In the genomic region with DNA sequence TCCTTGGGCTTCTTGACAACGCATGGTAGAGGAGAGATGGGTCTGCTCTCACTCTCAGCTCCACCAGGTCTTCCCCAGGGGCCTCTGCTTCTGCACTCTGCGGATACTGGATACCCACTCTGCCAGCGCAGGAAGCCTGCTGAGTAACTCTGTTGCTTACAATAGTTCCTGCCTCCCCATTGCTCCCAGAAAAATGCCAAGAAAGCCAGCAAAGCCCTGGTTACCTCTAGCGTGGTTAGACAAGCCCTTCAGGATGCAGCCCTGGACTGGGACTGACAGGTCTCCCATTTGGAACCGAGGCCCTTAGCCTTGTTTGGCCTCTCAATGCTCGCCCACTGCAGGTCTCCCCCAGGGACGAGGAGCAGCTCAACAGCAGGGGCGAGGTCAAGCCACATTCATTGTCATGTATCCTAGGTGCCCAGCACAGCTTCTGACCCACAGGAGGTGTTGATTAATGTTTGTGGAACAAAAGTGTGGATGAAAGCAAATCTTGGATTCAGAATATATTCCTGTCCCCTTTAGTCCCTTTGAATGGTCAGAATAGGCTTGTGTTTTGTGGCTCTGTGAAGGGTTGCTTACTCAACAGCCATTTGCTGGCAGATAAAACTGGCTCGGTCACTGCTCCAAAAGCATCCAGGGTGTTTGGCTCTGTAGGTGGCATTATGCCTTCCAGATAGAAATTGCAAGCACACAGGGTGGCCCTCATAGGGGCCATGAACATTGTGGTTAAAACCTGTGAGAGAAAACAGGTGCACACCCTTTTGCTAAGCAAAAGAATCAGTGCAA, we compare ENCODE assay signal across 31 cellular contexts. TPM values are rescaled to one million over a fixed set of nuclear protein-coding genes. Genes with fewer than 3 reads are reported as not detected.
DNase-seq lines count a peak whose midpoint lies in the region; ATAC-seq and TF ChIP-seq lines count a peak whose summit lies in the region.
"Had no signal": no experiment of that assay in that cellular context is flagged by ENCODE, and none has a peak within 500 bp of the region (broad histone marks: within the 10 kb centered on the region; RNA-seq: fewer than 3 reads in every experiment).

No MANE protein-coding gene starts in this region.

- TF ChIP-seq POLR2A in lower leg skin (IDR thresholded peaks at IDR 0.05), result no peak

- H3K4me3 ChIP-seq in coronary artery, result no peak overlapping the region
- no peak overlapping the region for H3K4me3 ChIP-seq in lower leg skin (ENCODE audit: low read depth, poor library complexity, severe bottlenecking)
- H3K4me3 ChIP-seq: A549, hepatocyte, K562, lower lobe of right lung, Peyer's patch, SJSA1, uterus had no signal

- peak overlapping the region; percentile 44 for H3K27ac Mint-ChIP-seq in activated naive CD4-positive, alpha-beta T cell treated with anti-CD3 and anti-CD28 coated beads for 36 hours
- no peak overlapping the region for H3K27ac Mint-ChIP-seq in activated naive CD4-positive, alpha-beta T cell treated with anti-CD3 and anti-CD28 coated beads, Interleukin-2, amount 10 ng/mL, durations not matched to agents 7 days and 5 days
- H3K27ac Mint-ChIP-seq in T-cell, result no peak overlapping the region
- no peak overlapping the region for H3K27ac Mint-ChIP-seq in stimulated activated naive B cell treated with anti-CD40 and anti-IgM and Interleukin-4, amounts not matched to agents 10 μg/mL and 1 μg/mL and 100 μg/mL, for 72 hours
- H3K27ac Mint-ChIP-seq: activated CD4-positive, alpha-beta T cell treated with anti-CD3 and anti-CD28 coated beads for 36 hours; activated naive CD8-positive, alpha-beta T cell treated with anti-CD3 and anti-CD28 coated beads for 36 hours; activated T-helper 17 cell treated with anti-CD3 and anti-CD28 coated beads, Interleukin-2, amount 50 U/mL, for 72 hours; immature natural killer cell; progenitor cell of endocrine pancreas; T-helper 1 cell treated with Interleukin-12 subunit alpha and Interleukin-12 subunit beta and Interleukin-4 antibody, amounts not matched to agents 30 μg/mL and 1 μg/mL, for 36 hours had no signal

- TF ChIP-seq CTCF in coronary artery (IDR thresholded peaks at IDR 0.05) (no peak), lower leg skin (IDR thresholded peaks at IDR 0.05) (no peak)

- 81 to 88% methylated on average over 9 of the region's 9 CpGs for WGBS in lower leg skin, 2 donors

- H3K27ac ChIP-seq in coronary artery, result peak overlapping the region in 1 of 2 donors; percentile 61
- H3K27ac ChIP-seq: A549, hepatocyte, lower lobe of right lung, Peyer's patch, SJSA1, uterus had no signal

- CTCF ChIA-PET in activated naive CD4-positive, alpha-beta T cell treated with anti-CD3 and anti-CD28 coated beads for 36 hours (lab: Charles Lee), result no interaction called here
- CTCF ChIA-PET in activated naive CD4-positive, alpha-beta T cell treated with anti-CD3 and anti-CD28 coated beads, Interleukin-2, amount 10 ng/mL, durations not matched to agents 7 days and 5 days (lab: Charles Lee), result no interaction called here
- CTCF ChIA-PET in T-cell (lab: Charles Lee), result no interaction called here

- ATAC-seq in T-cell (replicated peaks in 1 of 4), result no peak
- ATAC-seq in stimulated activated naive B cell treated with anti-CD40 and anti-IgM and Interleukin-4, amounts not matched to agents 10 μg/mL and 1 μg/mL and 100 μg/mL, for 72 hours (replicated peaks), result no peak
- ATAC-seq: A549; activated CD4-positive, alpha-beta T cell treated with anti-CD3 and anti-CD28 coated beads for 36 hours; activated T-helper 17 cell treated with anti-CD3 and anti-CD28 coated beads, Interleukin-2, amount 50 U/mL, for 72 hours; K562; lower lobe of right lung had no signal

- H3K4me1 Mint-ChIP-seq in activated naive CD4-positive, alpha-beta T cell treated with anti-CD3 and anti-CD28 coated beads for 36 hours (ENCODE audit: low read depth), result no peaks in the 10 kb centered on the region
- H3K4me1 Mint-ChIP-seq in activated naive CD4-positive, alpha-beta T cell treated with anti-CD3 and anti-CD28 coated beads, Interleukin-2, amount 10 ng/mL, durations not matched to agents 7 days and 5 days, result no peaks in the 10 kb centered on the region
- H3K4me1 Mint-ChIP-seq in T-cell, result no peaks in the 10 kb centered on the region
- H3K4me1 Mint-ChIP-seq in stimulated activated naive B cell treated with anti-CD40 and anti-IgM and Interleukin-4, amounts not matched to agents 10 μg/mL and 1 μg/mL and 100 μg/mL, for 72 hours, result no peaks in the 10 kb centered on the region
- H3K4me1 Mint-ChIP-seq: activated CD4-positive, alpha-beta T cell treated with anti-CD3 and anti-CD28 coated beads for 36 hours; activated naive CD8-positive, alpha-beta T cell treated with anti-CD3 and anti-CD28 coated beads for 36 hours; activated T-helper 17 cell treated with anti-CD3 and anti-CD28 coated beads, Interleukin-2, amount 50 U/mL, for 72 hours; immature natural killer cell had no signal

- peaks cover 4% of the 10 kb centered on the region for H3K36me3 Mint-ChIP-seq in activated naive CD4-positive, alpha-beta T cell treated with anti-CD3 and anti-CD28 coated beads for 36 hours (ENCODE audit: low read depth)
- no peaks in the 10 kb centered on the region for H3K36me3 Mint-ChIP-seq in activated naive CD4-positive, alpha-beta T cell treated with anti-CD3 and anti-CD28 coated beads, Interleukin-2, amount 10 ng/mL, durations not matched to agents 7 days and 5 days
- H3K36me3 Mint-ChIP-seq in T-cell, result no peaks in the 10 kb centered on the region
- H3K36me3 Mint-ChIP-seq in stimulated activated naive B cell treated with anti-CD40 and anti-IgM and Interleukin-4, amounts not matched to agents 10 μg/mL and 1 μg/mL and 100 μg/mL, for 72 hours, result peaks cover 4 to 10% of the 10 kb centered on the region in 2 donors
- H3K36me3 Mint-ChIP-seq: activated naive CD8-positive, alpha-beta T cell treated with anti-CD3 and anti-CD28 coated beads for 36 hours had no signal

- peaks cover 4% of the 10 kb centered on the region for H3K27me3 Mint-ChIP-seq in activated naive CD4-positive, alpha-beta T cell treated with anti-CD3 and anti-CD28 coated beads for 36 hours (ENCODE audit: low read depth)
- peaks cover 4% of the 10 kb centered on the region for H3K27me3 Mint-ChIP-seq in activated naive CD4-positive, alpha-beta T cell treated with anti-CD3 and anti-CD28 coated beads, Interleukin-2, amount 10 ng/mL, durations not matched to agents 7 days and 5 days
- H3K27me3 Mint-ChIP-seq in T-cell, result no peaks in the 10 kb centered on the region
- peaks cover 3 to 5% of the 10 kb centered on the region in 2 donors for H3K27me3 Mint-ChIP-seq in stimulated activated naive B cell treated with anti-CD40 and anti-IgM and Interleukin-4, amounts not matched to agents 10 μg/mL and 1 μg/mL and 100 μg/mL, for 72 hours
- H3K27me3 Mint-ChIP-seq: activated naive CD8-positive, alpha-beta T cell treated with anti-CD3 and anti-CD28 coated beads for 36 hours had no signal

- peaks cover 24% of the 10 kb centered on the region for H3K9me3 Mint-ChIP-seq in activated naive CD4-positive, alpha-beta T cell treated with anti-CD3 and anti-CD28 coated beads for 36 hours
- H3K9me3 Mint-ChIP-seq in activated naive CD4-positive, alpha-beta T cell treated with anti-CD3 and anti-CD28 coated beads, Interleukin-2, amount 10 ng/mL, durations not matched to agents 7 days and 5 days, result peaks cover 16% of the 10 kb centered on the region
- peaks cover 5 to 25% (median 17%) of the 10 kb centered on the region in 3 donors for H3K9me3 Mint-ChIP-seq in T-cell
- H3K9me3 Mint-ChIP-seq in stimulated activated naive B cell treated with anti-CD40 and anti-IgM and Interleukin-4, amounts not matched to agents 10 μg/mL and 1 μg/mL and 100 μg/mL, for 72 hours, result peaks cover 20 to 24% of the 10 kb centered on the region in 2 donors

- intact Hi-C loops in activated naive CD4-positive, alpha-beta T cell treated with anti-CD3 and anti-CD28 coated beads for 36 hours (cut with micrococcal nuclease), result no loop called here
- intact Hi-C loops in lower leg skin (cut with DNase I; ENCODE audit: low total_unique reads), result loop anchor here (10.0 kb wide), 1 partner anchor 395 kb away; no protein-coding TSS in a partner anchor

- no peak for DNase-seq in activated naive CD4-positive, alpha-beta T cell treated with anti-CD3 and anti-CD28 coated beads for 36 hours
- no peak for DNase-seq in activated naive CD4-positive, alpha-beta T cell treated with anti-CD3 and anti-CD28 coated beads, Interleukin-2, amount 10 ng/mL, durations not matched to agents 7 days and 5 days
- peak; percentile 64 for DNase-seq in coronary artery (ENCODE audit: low spot score)
- peak; percentile 11 to 66 for DNase-seq in lower leg skin (ENCODE audit: low spot score in 2 of 2)
- DNase-seq in superior temporal gyrus (ENCODE audit: extremely low spot score), result peak; percentile 72
- DNase-seq in T-cell, result no peak
- no peak for DNase-seq in stimulated activated naive B cell treated with anti-CD40 and anti-IgM and Interleukin-4, amounts not matched to agents 10 μg/mL and 1 μg/mL and 100 μg/mL, for 72 hours
- DNase-seq in NCI-H1092 treated with DMSO at 0.1 percent for 48 hours (lab: John Stamatoyannopoulos, UW), result no peak
- DNase-seq: activated CD4-positive, alpha-beta T cell treated with anti-CD3 and anti-CD28 coated beads for 36 hours; activated naive CD8-positive, alpha-beta T cell treated with anti-CD3 and anti-CD28 coated beads for 36 hours; DMS79; effector CD8-positive, alpha-beta T cell; erythroblast; foreskin fibroblast; GF-D8; GOT3; immature natural killer cell; lower lobe of right lung; NCI-H1436; NCI-H2171; NCI-H524; Peyer's patch; stimulated activated CD8-positive, alpha-beta memory T cell treated with anti-CD3 and anti-CD28 coated beads, Interleukin-4, amount 100 ng/mL, for 48 hours; uterus had no signal

- H3K4me3 Mint-ChIP-seq in activated naive CD4-positive, alpha-beta T cell treated with anti-CD3 and anti-CD28 coated beads for 36 hours, result no peak overlapping the region
- H3K4me3 Mint-ChIP-seq in activated naive CD4-positive, alpha-beta T cell treated with anti-CD3 and anti-CD28 coated beads, Interleukin-2, amount 10 ng/mL, durations not matched to agents 7 days and 5 days, result no peak overlapping the region
- no peak overlapping the region for H3K4me3 Mint-ChIP-seq in T-cell
- no peak overlapping the region for H3K4me3 Mint-ChIP-seq in stimulated activated naive B cell treated with anti-CD40 and anti-IgM and Interleukin-4, amounts not matched to agents 10 μg/mL and 1 μg/mL and 100 μg/mL, for 72 hours
- H3K4me3 Mint-ChIP-seq: activated CD4-positive, alpha-beta T cell treated with anti-CD3 and anti-CD28 coated beads for 36 hours; activated naive CD8-positive, alpha-beta T cell treated with anti-CD3 and anti-CD28 coated beads for 36 hours; activated T-helper 17 cell treated with anti-CD3 and anti-CD28 coated beads, Interleukin-2, amount 50 U/mL, for 72 hours; immature natural killer cell; T-helper 1 cell treated with Interleukin-12 subunit alpha and Interleukin-12 subunit beta and Interleukin-4 antibody, amounts not matched to agents 30 μg/mL and 1 μg/mL, for 36 hours had no signal

- POLR2A ChIA-PET in T-cell (lab: Charles Lee), result no interaction called here

RNA-seq across cellular contexts. Expression of a gene that starts 58.9 kb away (rescaled TPM):
- total RNA-seq in activated naive CD4-positive, alpha-beta T cell treated with anti-CD3 and anti-CD28 coated beads for 36 hours, result 1 to 10 TPM; 4.7 to 4.9 TPM
- total RNA-seq in lower leg skin (10 to 100 TPM; 71.1 to 80.1 (median 73.3) TPM), T-cell (1 to 10 TPM; 3.6 to 5.9 (median 5.6) TPM)

Comparison
In these comparisons a context has a peak if more than half of its experiments do, and no peak if none do; other contexts are left out.
1. DNase-seq: peak in coronary artery (single experiment), lower leg skin (2 of 2) and superior temporal gyrus (single experiment); none in activated naive CD4-positive, alpha-beta T cell treated with anti-CD3 and anti-CD28 coated beads for 36 hours (single experiment), activated naive CD4-positive, alpha-beta T cell treated with anti-CD3 and anti-CD28 coated beads, Interleukin-2, amount 10 ng/mL, durations not matched to agents 7 days and 5 days (single experiment), T-cell (0 of 34), stimulated activated naive B cell treated with anti-CD40 and anti-IgM and Interleukin-4, amounts not matched to agents 10 μg/mL and 1 μg/mL and 100 μg/mL, for 72 hours (single experiment) and NCI-H1092 treated with DMSO at 0.1 percent for 48 hours (single experiment).
2. RNA of a gene that starts 58.9 kb away (total RNA-seq): 71.1 to 80.1 TPM in lower leg skin; 3.6 to 5.9 TPM in T-cell and 4.7 to 4.9 TPM in activated naive CD4-positive, alpha-beta T cell treated with anti-CD3 and anti-CD28 coated beads for 36 hours; every median in the first group is over 10 times any median in the second.